In the genomic region with DNA sequence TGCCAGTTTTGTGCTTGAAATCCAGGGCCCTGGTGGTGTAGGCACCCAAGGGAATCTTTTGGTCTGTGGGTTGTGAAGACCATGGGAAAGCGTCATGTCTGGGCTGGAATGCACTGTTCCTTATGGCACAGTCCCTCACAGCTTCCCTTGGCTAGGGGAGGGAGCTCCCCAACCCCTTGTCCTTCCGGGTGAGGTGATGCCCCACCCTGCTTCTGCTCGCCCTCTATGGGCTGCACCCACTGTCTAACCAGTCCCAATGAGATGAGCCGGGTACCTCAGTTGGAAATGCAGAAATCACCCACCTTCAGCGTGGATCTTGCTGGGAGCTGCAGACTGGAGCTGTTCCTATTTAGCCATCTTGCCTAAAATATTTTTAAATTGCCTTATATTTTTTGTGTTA, we compare ENCODE assay signal across 6 cellular contexts. TPM values are rescaled to one million over a fixed set of nuclear protein-coding genes. Genes with fewer than 3 reads are reported as not detected.
DNase-seq lines count a peak whose midpoint lies in the region; ATAC-seq, FAIRE-seq and TF ChIP-seq lines count a peak whose summit lies in the region.
"Not testable (repeated sequence)": the region's sequence is repeated elsewhere in the genome, so short reads cannot be mapped to it uniquely, and the experiment has no call there.

No MANE protein-coding gene starts in this region.

- H3K9me1 ChIP-seq in K562 (ENCODE audit: control insufficient read depth, insufficient read depth, low read length) = not testable (repeated sequence)

- TF ChIP-seq EP300 in K562 (IDR thresholded peaks at IDR 0.05; ENCODE audit: low read length); H1 (IDR thresholded peaks at IDR 0.05; ENCODE audit: borderline replicate concordance in 1 of 2, low read depth in 2 of 2, low read length in 2 of 2); HepG2 (IDR thresholded peaks at IDR 0.05; ENCODE audit: low read depth in 2 of 2, low read length in 2 of 2); HepG2 (CRISPR knock-in tag; IDR thresholded peaks at IDR 0.05; ENCODE audit: borderline replicate concordance): not testable (repeated sequence)

- H3K4me1 ChIP-seq in K562 (replicated peaks in 1 of 2; ENCODE audit: control insufficient read depth in 2 of 2, insufficient read depth in 2 of 2, low read length in 2 of 2); H1 (replicated peaks in 1 of 4; ENCODE audit: control insufficient read depth in 3 of 4, insufficient read depth in 4 of 4, low read length in 3 of 4); HepG2 (ENCODE audit: insufficient read depth, low read length); neural progenitor cell; neuronal stem cell (ENCODE audit: control insufficient read depth in 2 of 2, insufficient read depth in 1 of 2, low read depth in 1 of 2, low read length in 2 of 2): not testable (repeated sequence)

- not testable (repeated sequence) for TF ChIP-seq POLR2A in K562 (conservative IDR thresholded peaks at IDR 0.05); H1 (IDR thresholded peaks at IDR 0.05; ENCODE audit: control extremely low read depth in 1 of 2, low read depth in 2 of 2, low read length in 2 of 2); HepG2 (IDR thresholded peaks at IDR 0.05; ENCODE audit: insufficient read depth in 1 of 2, low read depth in 2 of 2, low read length in 2 of 2)

- not testable (repeated sequence) for H2BK20ac ChIP-seq in H1 (ENCODE audit: low read length)

- H4K91ac ChIP-seq in H1 (replicated peaks; ENCODE audit: insufficient read length, low read length); neuronal stem cell (ENCODE audit: low read depth, low read length, poor library complexity): not testable (repeated sequence)

- H4K20me1 ChIP-seq in K562 (replicated peaks; ENCODE audit: control insufficient read depth, insufficient read depth, low read length); H1 (replicated peaks in 1 of 2; ENCODE audit: control insufficient read depth in 1 of 2, insufficient read depth in 2 of 2, low read length in 2 of 2); HepG2 (ENCODE audit: insufficient read depth, low read length); neural progenitor cell (ENCODE audit: low read depth): not testable (repeated sequence)

- peaks cover 29% of the 10 kb centered on the region for H3K9me3 Mint-ChIP-seq in chondrocyte (ENCODE audit: low read depth)
- not testable (repeated sequence) for H3K9me3 Mint-ChIP-seq in neural progenitor cell

- H4K5ac ChIP-seq in H1 (ENCODE audit: insufficient read length, low read depth, low read length) = not testable (repeated sequence)

- not testable (repeated sequence) for H3K79me2 ChIP-seq in K562 (ENCODE audit: control insufficient read depth, insufficient read depth, low read length); H1 (ENCODE audit: control insufficient read depth in 1 of 2, insufficient read depth in 2 of 2, low read length in 2 of 2); HepG2 (ENCODE audit: insufficient read depth, low read length); neural progenitor cell (ENCODE audit: low read depth)

- intact Hi-C loops in K562 (cut with micrococcal nuclease); HepG2 (cut with micrococcal nuclease; ENCODE audit: unreplicated experiment): not testable (repeated sequence)

- not testable (repeated sequence) for H3K27me3 ChIP-seq in K562 (ENCODE audit: control insufficient read depth in 2 of 2, insufficient read depth in 2 of 2, low read length in 2 of 2); H1 (replicated peaks in 1 of 4; ENCODE audit: control insufficient read depth in 3 of 4, extremely low read depth in 1 of 4, insufficient read depth in 3 of 4, low read length in 3 of 4); HepG2 (ENCODE audit: control insufficient read depth in 1 of 2, insufficient read depth in 2 of 2, low read length in 2 of 2); neural progenitor cell; neuronal stem cell (ENCODE audit: control insufficient read depth in 3 of 3, insufficient read depth in 3 of 3, low read depth in 1 of 3, low read length in 3 of 3)

- H2BK15ac ChIP-seq in H1 (ENCODE audit: low read length); neuronal stem cell (ENCODE audit: low read length): not testable (repeated sequence)

- not testable (repeated sequence) for H3K18ac ChIP-seq in H1 (ENCODE audit: extremely low read depth, low read length); neuronal stem cell (ENCODE audit: low read length)

- not testable (repeated sequence) for BruUV-seq in K562 (replicated peaks; lab: Mats Ljungman, UMichigan); HepG2 (replicated peaks; lab: Mats Ljungman, UMichigan)

- not testable (repeated sequence) for H2BK12ac ChIP-seq in H1 (ENCODE audit: low read depth, low read length); neuronal stem cell (ENCODE audit: low read length)

- H3K79me1 ChIP-seq in H1 (ENCODE audit: low read depth, low read length); neuronal stem cell (ENCODE audit: low read depth, low read length): not testable (repeated sequence)

- not testable (repeated sequence) for H3K9ac ChIP-seq in K562 (ENCODE audit: insufficient read depth in 1 of 2, low read depth in 2 of 2, low read length in 2 of 2); H1 (replicated peaks in 1 of 4; ENCODE audit: extremely low read depth in 1 of 4, low read depth in 3 of 4, low read length in 3 of 4); HepG2 (ENCODE audit: insufficient read depth, low read depth, low read length); neural progenitor cell; neuronal stem cell (ENCODE audit: low read depth, low read length, poor library complexity)

- H3K4me3 ChIP-seq in K562; H1 (ENCODE audit: extremely low read depth in 1 of 4, insufficient read depth in 2 of 4, low read depth in 3 of 4, low read length in 4 of 4); neural progenitor cell; neuronal stem cell (ENCODE audit: low read length in 2 of 2): not testable (repeated sequence)
- 0 out of 6 replicates have a peak overlapping the region, but pooled peaks of 1 of the 3 experiments have one; percentile 26 for H3K4me3 ChIP-seq in HepG2 (replicated peaks in 1 of 3; ENCODE audit: insufficient read depth in 1 of 3, low read depth in 2 of 3, low read length in 3 of 3)

- H3K4me2 ChIP-seq in K562 (ENCODE audit: insufficient read depth, low read length); H1 (ENCODE audit: insufficient read depth in 1 of 2, low read depth in 2 of 2, low read length in 2 of 2); neural progenitor cell; neuronal stem cell (ENCODE audit: insufficient read depth, low read length, poor library complexity, severe bottlenecking): not testable (repeated sequence)
- H3K4me2 ChIP-seq in HepG2 (ENCODE audit: low read depth, low read length) = peak overlapping the region; percentile 32; the same call in 1 of the 2 replicates

- not testable (repeated sequence) for H3K23me2 ChIP-seq in H1 (ENCODE audit: low read depth, low read length)

- H2BK120ac ChIP-seq in H1 (replicated peaks; ENCODE audit: low read depth, low read length); neuronal stem cell (ENCODE audit: low read depth, low read length): not testable (repeated sequence)

- H4K8ac ChIP-seq in H1 (ENCODE audit: extremely low read depth, insufficient read depth, low read length) = peak overlapping the region; percentile 25; the same call in 1 of the 2 replicates
- H4K8ac ChIP-seq in neuronal stem cell (ENCODE audit: low read depth, low read length) = not testable (repeated sequence)

- not testable (repeated sequence) for H3F3A ChIP-seq in neural progenitor cell (ENCODE audit: low read depth)

- H3K4me3 Mint-ChIP-seq in chondrocyte (ENCODE audit: unreplicated experiment); neural progenitor cell: not testable (repeated sequence)

- not testable (repeated sequence) for DNase-seq in K562 (ENCODE audit: extremely low read depth in 1 of 4, low spot score in 3 of 4); H1 (ENCODE audit: low read depth in 1 of 2, low spot score in 2 of 2); HepG2 (ENCODE audit: low spot score); neural progenitor cell (ENCODE audit: low spot score); neuronal stem cell (ENCODE audit: low spot score)
- DNase-seq in chondrocyte (ENCODE audit: low spot score) = peak; percentile 52

- WGBS in K562 (ENCODE audit: insufficient coverage, low coverage, missing lambda C conversion rate) = 10% methylated on average over 5 of the region's 5 CpGs
- 83% methylated on average over 5 of the region's 5 CpGs; no CpG with 5 or more reads in 1 of the 2 experiments for WGBS in H1 (ENCODE audit: extremely low coverage in 1 of 2, insufficient coverage in 1 of 2, insufficient read length in 1 of 2, insufficient replicate concordance in 2 of 2, low coverage in 1 of 2, low lambda C conversion rate in 2 of 2, missing lambda C conversion rate in 1 of 2), 2 experiments
- 33% methylated on average over 3 of the region's 5 CpGs for WGBS in HepG2 (ENCODE audit: low lambda C conversion rate)
- WGBS in neuronal stem cell (ENCODE audit: extremely low coverage in 2 of 2, insufficient read length in 2 of 2, insufficient replicate concordance in 1 of 2), 2 donors = no CpG with 5 or more reads among the region's 5 CpGs

- H2AFZ ChIP-seq in K562 (ENCODE audit: low read depth, low read length); H1 (ENCODE audit: low read length): not testable (repeated sequence)
- H2AFZ ChIP-seq in HepG2 (ENCODE audit: low read length) (peak overlapping the region; percentile 52), neural progenitor cell (replicated peaks) (peak overlapping the region; percentile 50), neuronal stem cell (ENCODE audit: low read length) (peak overlapping the region; percentile 77)

- CTCF ChIA-PET in K562 (lab: Yijun Ruan, JAX; ENCODE audit: low intra/inter-chr PET ratio); HepG2 (lab: Yijun Ruan, JAX; ENCODE audit: low intra/inter-chr PET ratio, low total read pairs): not testable (repeated sequence)
- CTCF ChIA-PET in H1 (lab: Charles Lee; ENCODE audit: partially characterized antibody) = interaction anchor here (0.6 to 1.6 kb wide), 3 partner anchors 13 to 212 kb away, joined by 3 to 4 read pairs (median 3); no protein-coding TSS in a partner anchor

- TF ChIP-seq CTCF in K562 (IDR thresholded peaks at IDR 0.05 in 2 of 3, conservative IDR thresholded peaks at IDR 0.05 in 1 of 3; ENCODE audit: insufficient read depth in 2 of 3, low read depth in 1 of 3, low read length in 3 of 3); chondrocyte (IDR thresholded peaks at IDR 0.05); H1 (IDR thresholded peaks at IDR 0.05; ENCODE audit: control extremely low read depth in 1 of 3, insufficient read depth in 1 of 3, low read depth in 1 of 3, low read length in 3 of 3); HepG2 (CRISPR knock-in tag; IDR thresholded peaks at IDR 0.05); neural progenitor cell (IDR thresholded peaks at IDR 0.05): not testable (repeated sequence)

- in situ Hi-C loops in K562 (cut with MboI); HepG2 (cut with HindIII; ENCODE audit: extremely low pct_ligation_motif_present, low pct_unique_long_range_greater_than_20kb): not testable (repeated sequence)

- not testable (repeated sequence) for H3K56ac ChIP-seq in H1 (replicated peaks; ENCODE audit: insufficient read length, low read depth, low read length)

- POLR2A ChIA-PET in K562 (lab: Yijun Ruan, JAX) = interaction anchor here (0.6 to 1.2 kb wide), 4 partner anchors 10 to 946 kb away, joined by 3 to 5 read pairs (median 3); no protein-coding TSS in a partner anchor
- POLR2A ChIA-PET in H1 (lab: Charles Lee; ENCODE audit: partially characterized antibody); HepG2 (lab: Yijun Ruan, JAX): not testable (repeated sequence)

- H3K4me1 Mint-ChIP-seq in chondrocyte (ENCODE audit: low read depth); neural progenitor cell: not testable (repeated sequence)

- not testable (repeated sequence) for H3K23ac ChIP-seq in H1 (ENCODE audit: insufficient read length); neuronal stem cell (ENCODE audit: low read depth, low read length, poor library complexity)

- H3K9me3 ChIP-seq in K562 (replicated peaks; ENCODE audit: control insufficient read depth, insufficient read depth, low read depth, low read length); H1 (ENCODE audit: insufficient read depth in 2 of 2, low read depth in 1 of 2, low read length in 1 of 2); HepG2 (ENCODE audit: low read length); neural progenitor cell (ENCODE audit: low read depth); neuronal stem cell (replicated peaks in 1 of 2; ENCODE audit: control insufficient read depth in 2 of 2, insufficient read depth in 1 of 2, low read depth in 1 of 2, low read length in 2 of 2): not testable (repeated sequence)

- not testable (repeated sequence) for H3K27ac Mint-ChIP-seq in chondrocyte (ENCODE audit: unreplicated experiment); neural progenitor cell

- H3K14ac ChIP-seq in H1 (ENCODE audit: insufficient read length); neuronal stem cell (ENCODE audit: low read length): not testable (repeated sequence)

- H3K36me3 ChIP-seq in K562 (ENCODE audit: control insufficient read depth, insufficient read depth, low read length); H1 (ENCODE audit: control insufficient read depth in 2 of 4, insufficient read depth in 4 of 4, low read length in 3 of 4); HepG2 (replicated peaks in 1 of 2; ENCODE audit: control insufficient read depth in 1 of 2, insufficient read depth in 2 of 2, low read length in 2 of 2); neural progenitor cell; neuronal stem cell (replicated peaks in 1 of 2; ENCODE audit: control insufficient read depth in 2 of 2, insufficient read depth in 2 of 2, low read length in 2 of 2): not testable (repeated sequence)

- H3K4ac ChIP-seq in H1 (replicated peaks; ENCODE audit: insufficient read length, low read depth, low read length); neuronal stem cell (ENCODE audit: low read length): not testable (repeated sequence)

- ATAC-seq in K562 = not testable (repeated sequence)
- ATAC-seq in HepG2 = peak; percentile 22; the same call in 2 of the 3 replicates

- H3K36me3 Mint-ChIP-seq in chondrocyte (ENCODE audit: low read depth) = peaks cover 10% of the 10 kb centered on the region
- H3K36me3 Mint-ChIP-seq in neural progenitor cell = not testable (repeated sequence)

- not testable (repeated sequence) for TF ChIP-seq RAD21 in K562 (CRISPR knock-in tag; conservative IDR thresholded peaks at IDR 0.05 in 1 of 2, IDR thresholded peaks at IDR 0.05 in 1 of 2); H1 (IDR thresholded peaks at IDR 0.05 in 1 of 2, conservative IDR thresholded peaks at IDR 0.05 in 1 of 2; ENCODE audit: low read depth in 2 of 2, low read length in 2 of 2); HepG2 (CRISPR knock-in tag; IDR thresholded peaks at IDR 0.05)

- FAIRE-seq in K562 (lab: Jason Lieb, UNC); H1 (lab: Jason Lieb, UNC); HepG2 (lab: Jason Lieb, UNC): not testable (repeated sequence)

- not testable (repeated sequence) for H3K27me3 Mint-ChIP-seq in chondrocyte (ENCODE audit: low read depth); neural progenitor cell (ENCODE audit: insufficient read depth, low read depth)

- not testable (repeated sequence) for H2AK5ac ChIP-seq in H1 (ENCODE audit: low read depth, low read length); neuronal stem cell (ENCODE audit: low read depth, low read length)

- not testable (repeated sequence) for H2BK5ac ChIP-seq in H1 (ENCODE audit: low read depth, low read length); neuronal stem cell (ENCODE audit: low read length)

- not testable (repeated sequence) for H3K27ac ChIP-seq in K562 (ENCODE audit: extremely low read depth, low read depth, low read length); H1 (ENCODE audit: low read depth, low read length); HepG2 (ENCODE audit: extremely low read length, insufficient read depth, low read length); neural progenitor cell; neuronal stem cell (replicated peaks; ENCODE audit: low read length)

RNA-seq across cellular contexts. Expression of a gene that starts 30.7 kb away (rescaled TPM):
- total RNA-seq in K562 (2011; cell fraction: chromatin; rRNA removed; ENCODE audit: low replicate concordance) = 11.2 and 51.7 TPM in 2 replicates
- 3.3 and 11.7 TPM in 2 replicates for total RNA-seq in K562 (2011; cell fraction: nucleolus; rRNA removed)
- 17.2 and 26.8 TPM in 2 replicates for total RNA-seq in K562 (2011; cell fraction: nucleoplasm; rRNA removed)
- 12.7 and 17.1 TPM in 2 replicates for total RNA-seq in K562 (2014; rRNA removed)
- 29.6 and 31.0 TPM in 2 replicates for total RNA-seq in K562 (2014; rRNA removed; fragmentation: Illumina TruSeq; extraction: Trizol)
- total RNA-seq in K562 (2015; rRNA removed; fragmentation: Illumina TruSeq; extraction: Trizol) = 21.9 and 23.4 TPM in 2 replicates
- 16.7 and 18.1 TPM in 2 replicates for total RNA-seq in K562 (2021)
- 33.2 and 39.6 TPM in 2 replicates for polyA plus RNA-seq in K562 (2011; rRNA removed)
- 4.3 and 13.1 TPM in 2 replicates for polyA plus RNA-seq in K562 (2011; cell fraction: cytosol; rRNA removed)
- 11.9 and 21.5 TPM in 2 replicates for polyA plus RNA-seq in K562 (2011; cell fraction: nucleus; rRNA removed)
- polyA plus RNA-seq in K562 (2012) = 18.1 and 31.4 TPM in 2 replicates
- 22.2 and 27.5 TPM in 2 replicates for polyA plus RNA-seq in K562 (2014; fragmentation: Illumina TruSeq; extraction: Trizol)
- 10 to 100 TPM; 36.8 to 42.0 TPM for polyA plus RNA-seq in K562 (2014; fragmentation: Nextera tagmentation; extraction: Ambion mirVana)
- 23.8 and 25.3 TPM in 2 replicates for polyA plus RNA-seq in K562 (2014; rRNA removed)
- 19.6 and 30.0 TPM in 2 replicates for polyA minus RNA-seq in K562 (2011; rRNA and poly(A)+ RNA removed)
- polyA minus RNA-seq in K562 (2011; cell fraction: cytosol; rRNA and poly(A)+ RNA removed) = 5.4 and 6.4 TPM in 2 replicates
- 12.1 and 24.8 TPM in 2 replicates for polyA minus RNA-seq in K562 (2011; cell fraction: nucleus; rRNA and poly(A)+ RNA removed)
- 6.3 to 13.4 TPM (median 7.9 TPM) in 3 replicates for total RNA-seq in chondrocyte
- 3.8 and 6.0 TPM in 2 replicates for total RNA-seq in H1 (2021; fragmentation: NEBNext Ultra II Directional; extraction: Animal tissue kit (Norgen Biotek cat#: 25700))
- 1.4 and 3.4 TPM in 2 replicates for polyA plus RNA-seq in H1 (2011; rRNA removed)
- 3.3 TPM for polyA plus RNA-seq in H1 (2011; cell fraction: cytosol; rRNA removed)
- polyA plus RNA-seq in H1 (2011; cell fraction: nucleus; rRNA removed) = 0.74 TPM
- 4.8 to 8.7 TPM (median 5.4 TPM) in 4 replicates for polyA plus RNA-seq in H1 (2012, experiment 1 of 2)
- 0.28 TPM for polyA plus RNA-seq in H1 (2012, experiment 2 of 2)
- polyA plus RNA-seq in H1 (2013, experiment 1 of 2) = 5.1 TPM
- 5.0 TPM for polyA plus RNA-seq in H1 (2013, experiment 2 of 2)
- polyA minus RNA-seq in H1 (2011; rRNA and poly(A)+ RNA removed) = 1.1 and 2.7 TPM in 2 replicates
- 1.5 TPM for polyA minus RNA-seq in H1 (2011; cell fraction: cytosol; rRNA and poly(A)+ RNA removed)
- polyA minus RNA-seq in H1 (2011; cell fraction: nucleus; rRNA and poly(A)+ RNA removed) = 3.5 TPM
- total RNA-seq in HepG2 (2016; rRNA removed; fragmentation: Illumina TruSeq; extraction: Trizol) = 3.3 and 5.2 TPM in 2 replicates
- 0.20 and 0.71 TPM in 2 replicates for total RNA-seq in HepG2 (2016; cell fraction: cytosol; rRNA removed; fragmentation: Illumina TruSeq; extraction: Trizol; ENCODE audit: low read depth)
- total RNA-seq in HepG2 (2016; cell fraction: insoluble cytoplasmic fraction; rRNA removed; fragmentation: Illumina TruSeq; extraction: Trizol) = 3.8 and 5.8 TPM in 2 replicates
- total RNA-seq in HepG2 (2016; cell fraction: membrane; rRNA removed; fragmentation: Illumina TruSeq; extraction: Trizol) = 1.4 and 1.7 TPM in 2 replicates
- 2.4 and 3.9 TPM in 2 replicates for total RNA-seq in HepG2 (2016; cell fraction: nucleus; rRNA removed; fragmentation: Illumina TruSeq; extraction: Trizol)
- 1.6 and 2.8 TPM in 2 replicates for polyA plus RNA-seq in HepG2 (2011; rRNA removed)
- 0.50 and 0.85 TPM in 2 replicates for polyA plus RNA-seq in HepG2 (2011; cell fraction: cytosol; rRNA removed)
- polyA plus RNA-seq in HepG2 (2011; cell fraction: nucleus; rRNA removed) = 1.5 and 1.9 TPM in 2 replicates
- polyA plus RNA-seq in HepG2 (2012) = 1.9 and 2.4 TPM in 2 replicates
- polyA plus RNA-seq in HepG2 (2016; cell fraction: cytosol; fragmentation: Illumina TruSeq; extraction: Trizol; ENCODE audit: low read depth) = 0.35 and 0.62 TPM in 2 replicates
- 5.2 and 6.8 TPM in 2 replicates for polyA plus RNA-seq in HepG2 (2016; cell fraction: insoluble cytoplasmic fraction; fragmentation: Illumina TruSeq; extraction: Trizol; ENCODE audit: low read depth)
- 0.84 and 1.6 TPM in 2 replicates for polyA plus RNA-seq in HepG2 (2016; cell fraction: membrane; fragmentation: Illumina TruSeq; extraction: Trizol; ENCODE audit: low read depth)
- polyA plus RNA-seq in HepG2 (2016; cell fraction: nucleus; fragmentation: Illumina TruSeq; extraction: Trizol; ENCODE audit: insufficient read depth, low read depth) = 5.7 and 5.9 TPM in 2 replicates
- 1.3 TPM in 1 of 2 replicates, not detected in the other for polyA minus RNA-seq in HepG2 (2011; rRNA and poly(A)+ RNA removed; ENCODE audit: low replicate concordance)
- polyA minus RNA-seq in HepG2 (2011; cell fraction: cytosol; rRNA and poly(A)+ RNA removed) = 0.70 and 1.1 TPM in 2 replicates
- polyA minus RNA-seq in HepG2 (2011; cell fraction: nucleus; rRNA and poly(A)+ RNA removed) = 3.0 and 3.5 TPM in 2 replicates
- 7.9 and 17.0 TPM in 2 replicates for total RNA-seq in neural progenitor cell (ENCODE audit: low replicate concordance)
- 5.7 TPM for polyA plus RNA-seq in neuronal stem cell (2013, experiment 1 of 2)
- polyA plus RNA-seq in neuronal stem cell (2013, experiment 2 of 2) = 5.7 TPM

RNA-seq across cellular contexts. Expression of a gene that starts 33.3 kb away (rescaled TPM):
- total RNA-seq in K562 (2011; cell fraction: chromatin; rRNA removed; ENCODE audit: low replicate concordance) = 30.0 and 69.2 TPM in 2 replicates
- 20.5 and 23.8 TPM in 2 replicates for total RNA-seq in K562 (2011; cell fraction: nucleolus; rRNA removed)
- 52.6 and 114 TPM in 2 replicates for total RNA-seq in K562 (2011; cell fraction: nucleoplasm; rRNA removed)
- total RNA-seq in K562 (2014; rRNA removed) = 21.7 TPM in 2 replicates
- 31.9 and 35.5 TPM in 2 replicates for total RNA-seq in K562 (2014; rRNA removed; fragmentation: Illumina TruSeq; extraction: Trizol)
- 27.0 and 31.6 TPM in 2 replicates for total RNA-seq in K562 (2015; rRNA removed; fragmentation: Illumina TruSeq; extraction: Trizol)
- total RNA-seq in K562 (2021) = 21.3 and 22.2 TPM in 2 replicates
- 20.9 and 24.8 TPM in 2 replicates for polyA plus RNA-seq in K562 (2011; rRNA removed)
- 6.5 and 12.9 TPM in 2 replicates for polyA plus RNA-seq in K562 (2011; cell fraction: cytosol; rRNA removed)
- 14.5 and 14.8 TPM in 2 replicates for polyA plus RNA-seq in K562 (2011; cell fraction: nucleus; rRNA removed)
- 15.2 and 19.8 TPM in 2 replicates for polyA plus RNA-seq in K562 (2012)
- polyA plus RNA-seq in K562 (2014; fragmentation: Illumina TruSeq; extraction: Trizol) = 19.1 and 24.2 TPM in 2 replicates
- polyA plus RNA-seq in K562 (2014; fragmentation: Nextera tagmentation; extraction: Ambion mirVana) = 1 to 10 TPM; 8.0 to 8.6 TPM
- polyA plus RNA-seq in K562 (2014; rRNA removed) = 20.4 and 24.9 TPM in 2 replicates
- 28.0 and 35.2 TPM in 2 replicates for polyA minus RNA-seq in K562 (2011; rRNA and poly(A)+ RNA removed)
- polyA minus RNA-seq in K562 (2011; cell fraction: cytosol; rRNA and poly(A)+ RNA removed) = 9.6 and 11.6 TPM in 2 replicates
- 53.2 and 64.3 TPM in 2 replicates for polyA minus RNA-seq in K562 (2011; cell fraction: nucleus; rRNA and poly(A)+ RNA removed)
- total RNA-seq in chondrocyte = 11.1 to 23.8 TPM (median 12.3 TPM) in 3 replicates
- 11.5 and 13.1 TPM in 2 replicates for total RNA-seq in H1 (2021; fragmentation: NEBNext Ultra II Directional; extraction: Animal tissue kit (Norgen Biotek cat#: 25700))
- polyA plus RNA-seq in H1 (2011; rRNA removed) = 3.3 and 4.8 TPM in 2 replicates
- 5.2 TPM for polyA plus RNA-seq in H1 (2011; cell fraction: cytosol; rRNA removed)
- polyA plus RNA-seq in H1 (2011; cell fraction: nucleus; rRNA removed) = 5.9 TPM
- polyA plus RNA-seq in H1 (2012, experiment 1 of 2) = 4.9 to 8.3 TPM (median 6.0 TPM) in 4 replicates
- 1.8 TPM for polyA plus RNA-seq in H1 (2012, experiment 2 of 2)
- polyA plus RNA-seq in H1 (2013, experiment 1 of 2) = 8.9 TPM
- 8.7 TPM for polyA plus RNA-seq in H1 (2013, experiment 2 of 2)
- 8.0 and 8.1 TPM in 2 replicates for polyA minus RNA-seq in H1 (2011; rRNA and poly(A)+ RNA removed)
- 6.2 TPM for polyA minus RNA-seq in H1 (2011; cell fraction: cytosol; rRNA and poly(A)+ RNA removed)
- 54.7 TPM for polyA minus RNA-seq in H1 (2011; cell fraction: nucleus; rRNA and poly(A)+ RNA removed)
- 8.0 and 8.7 TPM in 2 replicates for total RNA-seq in HepG2 (2016; rRNA removed; fragmentation: Illumina TruSeq; extraction: Trizol)
- total RNA-seq in HepG2 (2016; cell fraction: cytosol; rRNA removed; fragmentation: Illumina TruSeq; extraction: Trizol; ENCODE audit: low read depth) = 22.1 and 24.6 TPM in 2 replicates
- 8.5 and 8.6 TPM in 2 replicates for total RNA-seq in HepG2 (2016; cell fraction: insoluble cytoplasmic fraction; rRNA removed; fragmentation: Illumina TruSeq; extraction: Trizol)
- total RNA-seq in HepG2 (2016; cell fraction: membrane; rRNA removed; fragmentation: Illumina TruSeq; extraction: Trizol) = 7.6 and 8.6 TPM in 2 replicates
- 16.4 and 17.6 TPM in 2 replicates for total RNA-seq in HepG2 (2016; cell fraction: nucleus; rRNA removed; fragmentation: Illumina TruSeq; extraction: Trizol)
- polyA plus RNA-seq in HepG2 (2011; rRNA removed) = 0.89 and 1.5 TPM in 2 replicates
- polyA plus RNA-seq in HepG2 (2011; cell fraction: cytosol; rRNA removed) = 0.56 and 0.68 TPM in 2 replicates
- 1.4 and 1.5 TPM in 2 replicates for polyA plus RNA-seq in HepG2 (2011; cell fraction: nucleus; rRNA removed)
- polyA plus RNA-seq in HepG2 (2012) = 1.6 and 2.6 TPM in 2 replicates
- polyA plus RNA-seq in HepG2 (2016; cell fraction: cytosol; fragmentation: Illumina TruSeq; extraction: Trizol; ENCODE audit: low read depth) = 0.43 and 0.94 TPM in 2 replicates
- polyA plus RNA-seq in HepG2 (2016; cell fraction: insoluble cytoplasmic fraction; fragmentation: Illumina TruSeq; extraction: Trizol; ENCODE audit: low read depth) = 7.2 and 8.7 TPM in 2 replicates
- polyA plus RNA-seq in HepG2 (2016; cell fraction: membrane; fragmentation: Illumina TruSeq; extraction: Trizol; ENCODE audit: low read depth) = 1.7 TPM in 2 replicates
- polyA plus RNA-seq in HepG2 (2016; cell fraction: nucleus; fragmentation: Illumina TruSeq; extraction: Trizol; ENCODE audit: insufficient read depth, low read depth) = 6.3 and 6.6 TPM in 2 replicates
- polyA minus RNA-seq in HepG2 (2011; rRNA and poly(A)+ RNA removed; ENCODE audit: low replicate concordance) = 2.7 and 10.4 TPM in 2 replicates
- 2.4 and 4.1 TPM in 2 replicates for polyA minus RNA-seq in HepG2 (2011; cell fraction: cytosol; rRNA and poly(A)+ RNA removed)
- polyA minus RNA-seq in HepG2 (2011; cell fraction: nucleus; rRNA and poly(A)+ RNA removed) = 16.3 and 19.3 TPM in 2 replicates
- total RNA-seq in neural progenitor cell (ENCODE audit: low replicate concordance) = 17.5 and 30.0 TPM in 2 replicates
- 14.4 TPM for polyA plus RNA-seq in neuronal stem cell (2013, experiment 1 of 2)
- polyA plus RNA-seq in neuronal stem cell (2013, experiment 2 of 2) = 14.9 TPM
